Comparison of ENCODE assay signal across 8 cellular contexts in genomic region chr14:22870811-22871199, GRCh38. TPM values are rescaled to one million over a fixed set of nuclear protein-coding genes. Genes with fewer than 3 reads are reported as not detected.
DNase-seq lines count a peak whose midpoint lies in the region; ATAC-seq and TF ChIP-seq lines count a peak whose summit lies in the region.

No MANE protein-coding gene starts in this region.

- no peak overlapping the region for H3K9ac ChIP-seq in endocrine pancreas (ENCODE audit: control insufficient read depth, insufficient read depth, low read length)

- no peaks in the 10 kb centered on the region for H3K36me3 ChIP-seq in endocrine pancreas (ENCODE audit: control insufficient read depth, insufficient read depth, low read length)

- peak; percentile 37 for ATAC-seq in GM18858 (IDR thresholded peaks at IDR 0.05; ENCODE audit: unreplicated experiment)
- ATAC-seq in HG02759 (IDR thresholded peaks at IDR 0.05; ENCODE audit: unreplicated experiment): peak; percentile 30
- peak; percentile 10 for ATAC-seq in omental fat pad (ENCODE audit: low FRiP score)

- H3K9me3 ChIP-seq in endocrine pancreas (ENCODE audit: control insufficient read depth, low read length): no peaks in the 10 kb centered on the region

- no peaks in the 10 kb centered on the region for H3K27me3 ChIP-seq in endocrine pancreas (ENCODE audit: control insufficient read depth, insufficient read depth, low read length)

- peaks cover 7% of the 10 kb centered on the region for H3K4me1 ChIP-seq in endocrine pancreas (ENCODE audit: control insufficient read depth, insufficient read depth, low read length)

- TF ChIP-seq CTCF in omental fat pad (IDR thresholded peaks at IDR 0.05): no peak

- H3K4me3 ChIP-seq in endocrine pancreas (ENCODE audit: control insufficient read depth, insufficient read depth, low read length): peak overlapping the region; percentile 74

- DNase-seq in OCI-M1 (lab: John Stamatoyannopoulos, UW) (peak; percentile 91), omental fat pad (ENCODE audit: low spot score) (no peak), SHP77 treated with DMSO at 0.1 percent for 48 hours (lab: John Stamatoyannopoulos, UW) (no peak), epidermal melanocyte (ENCODE audit: insufficient read length, low spot score) (no peak), iPS-NIHi11 (ENCODE audit: low spot score) (no peak)

RNA-seq across cellular contexts. Expression of gene LRP10, which starts 0.7 kb away (rescaled TPM):
- total RNA-seq in omental fat pad: 100 to 1,000 TPM in 2 of 4 donors, 10 to 100 TPM in 2; 73.5 to 125 (median 96.6) TPM

RNA-seq across cellular contexts. Expression of gene REM2, which starts 12.2 kb away (rescaled TPM):
- total RNA-seq in omental fat pad: 1 to 10 TPM in 2 of 4 donors, under 1 TPM in 2; 0.24 to 3.3 (median 1.0) TPM

RNA-seq across cellular contexts. Expression of gene MMP14, which starts 34.4 kb away (rescaled TPM):
- total RNA-seq in omental fat pad: 100 to 1,000 TPM; 108 to 208 (median 166) TPM

RNA-seq across cellular contexts. Expression of gene MRPL52, which starts 41.1 kb away (rescaled TPM):
- total RNA-seq in omental fat pad: 10 to 100 TPM; 15.9 to 55.1 (median 37.7) TPM

RNA-seq across cellular contexts. Expression of gene RBM23, which starts 48.1 kb away (rescaled TPM):
- total RNA-seq in omental fat pad: 100 to 1,000 TPM in 2 of 4 donors, 10 to 100 TPM in 2; 48.7 to 127 (median 85.9) TPM
